Comparison of ENCODE assay signal across 9 cellular contexts in the genomic region with DNA sequence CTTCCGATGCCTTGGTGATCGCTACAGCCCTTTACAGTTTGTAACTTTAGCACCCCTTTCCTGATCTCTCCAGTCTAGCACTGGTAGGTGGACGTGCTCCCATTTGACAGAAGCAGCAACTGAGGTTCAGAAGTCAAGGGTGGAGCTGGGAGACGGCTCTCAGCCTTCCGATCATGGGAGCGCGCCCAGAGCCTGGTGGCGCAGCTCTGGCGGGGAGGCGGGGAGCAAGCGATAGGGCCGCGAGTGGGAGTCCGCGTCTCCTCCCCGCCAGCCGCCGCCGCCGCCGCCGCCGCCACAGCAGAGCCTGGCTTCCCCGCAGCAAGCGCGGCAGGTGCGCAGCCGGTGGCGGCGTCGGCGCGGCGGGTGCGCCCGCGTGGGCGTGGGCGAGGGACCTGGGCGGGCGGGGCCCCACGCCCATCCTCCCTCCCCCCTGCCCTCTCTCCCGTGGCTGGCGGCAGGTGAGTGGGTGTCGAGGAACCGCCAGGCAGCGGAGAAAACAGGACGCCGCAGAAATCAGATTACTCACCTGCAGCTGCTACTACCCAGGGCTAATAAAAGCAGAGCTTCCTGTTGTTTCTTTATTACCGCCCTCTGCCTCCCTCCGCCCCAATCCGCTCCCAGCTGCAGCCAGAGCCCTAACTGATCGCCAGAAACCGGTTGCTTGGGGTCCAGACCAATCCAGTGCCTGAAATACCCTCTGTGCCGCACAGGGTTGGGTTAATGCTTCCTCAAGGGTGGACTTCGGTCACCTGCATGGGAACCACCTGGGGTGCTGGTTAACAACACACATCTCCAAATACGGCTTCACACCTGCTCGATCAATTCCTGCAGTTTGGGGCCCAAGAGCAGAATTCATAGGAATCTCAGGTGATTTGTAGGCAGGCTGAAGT.
DNase-seq lines count a peak whose midpoint lies in the region; ATAC-seq, FAIRE-seq and TF ChIP-seq lines count a peak whose summit lies in the region.
"Had no signal": no experiment of that assay in that cellular context is flagged by ENCODE, and none has a peak within 500 bp of the region (broad histone marks: within the 10 kb centered on the region; RNA-seq: fewer than 3 reads in every experiment).

No MANE protein-coding gene starts in this region.

- H2AFZ ChIP-seq in GM23338: peak overlapping the region; percentile 18
- peak overlapping the region; percentile 49; the same call in 1 of the 2 replicates for H2AFZ ChIP-seq in H1 (ENCODE audit: low read length)
- H2AFZ ChIP-seq in neuronal stem cell (ENCODE audit: low read length): peak overlapping the region; percentile 53

- no peak overlapping the region for H4K5ac ChIP-seq in H1 (ENCODE audit: insufficient read length, low read depth, low read length)

- peak overlapping the region; percentile 70 for H3K4me2 ChIP-seq in GM23338
- H3K4me2 ChIP-seq in H1 (ENCODE audit: insufficient read depth in 1 of 2, low read depth in 2 of 2, low read length in 2 of 2): peak overlapping the region; percentile 43 to 63
- H3K4me2 ChIP-seq in neuronal stem cell (ENCODE audit: insufficient read depth, low read length, poor library complexity, severe bottlenecking): peak overlapping the region; percentile 75

- peaks cover 4% of the 10 kb centered on the region for H3K36me3 Mint-ChIP-seq in Calu3 (ENCODE audit: insufficient read depth, unreplicated experiment)
- no peaks in the 10 kb centered on the region for H3K36me3 Mint-ChIP-seq in GM23338 (ENCODE audit: low read depth)

- H4K20me1 ChIP-seq in GM23338 (replicated peaks; ENCODE audit: insufficient read depth) (no peaks in the 10 kb centered on the region), H1 (replicated peaks in 1 of 2; ENCODE audit: control insufficient read depth in 1 of 2, insufficient read depth in 2 of 2, low read length in 2 of 2) (no peaks in the 10 kb centered on the region)

- H3K36me3 ChIP-seq in GM23338 (ENCODE audit: insufficient read depth) (no peaks in the 10 kb centered on the region), H1 (ENCODE audit: control insufficient read depth in 2 of 4, insufficient read depth in 4 of 4, low read length in 3 of 4) (no peaks in the 10 kb centered on the region), neuronal stem cell (replicated peaks in 1 of 2; ENCODE audit: control insufficient read depth in 2 of 2, insufficient read depth in 2 of 2, low read length in 2 of 2) (no peaks in the 10 kb centered on the region), thyroid gland (no peaks in the 10 kb centered on the region)

- peaks cover 15% of the 10 kb centered on the region for H3F3A ChIP-seq in GM23338 (replicated peaks; ENCODE audit: low read depth)

- ATAC-seq in GM23338: peak; percentile 94

- TF ChIP-seq CTCF in Calu3 (IDR thresholded peaks at IDR 0.05; ENCODE audit: unreplicated experiment) (no peak), GM23338 (conservative IDR thresholded peaks at IDR 0.05; ENCODE audit: low read depth in 2 of 2) (no peak), H1 (IDR thresholded peaks at IDR 0.05; ENCODE audit: control extremely low read depth in 1 of 3, insufficient read depth in 1 of 3, low read depth in 1 of 3, low read length in 3 of 3) (no peak), thyroid gland (IDR thresholded peaks at IDR 0.05) (no peak)

- H3K56ac ChIP-seq in H1 (replicated peaks; ENCODE audit: insufficient read length, low read depth, low read length): no peak overlapping the region

- H2BK120ac ChIP-seq in H1 (replicated peaks; ENCODE audit: low read depth, low read length): no peak overlapping the region
- H2BK120ac ChIP-seq in neuronal stem cell (ENCODE audit: low read depth, low read length): no peak overlapping the region

- H4K8ac ChIP-seq in H1 (ENCODE audit: extremely low read depth, insufficient read depth, low read length) (peak overlapping the region; percentile 66), neuronal stem cell (ENCODE audit: low read depth, low read length) (no peak overlapping the region)

- H3K9me3 ChIP-seq in H1 (ENCODE audit: insufficient read depth in 2 of 2, low read depth in 1 of 2, low read length in 1 of 2) (no peaks in the 10 kb centered on the region), neuronal stem cell (replicated peaks in 1 of 2; ENCODE audit: control insufficient read depth in 2 of 2, insufficient read depth in 1 of 2, low read depth in 1 of 2, low read length in 2 of 2) (peaks cover 0 to 2% of the 10 kb centered on the region in 2 donors), thyroid gland (no peaks in the 10 kb centered on the region)

- no peaks in the 10 kb centered on the region for H3K79me2 ChIP-seq in GM23338 (replicated peaks; ENCODE audit: insufficient read depth)
- H3K79me2 ChIP-seq in H1 (ENCODE audit: control insufficient read depth in 1 of 2, insufficient read depth in 2 of 2, low read length in 2 of 2): no peaks in the 10 kb centered on the region

- H3K27ac ChIP-seq in GM23338 (ENCODE audit: low read depth) (no peak overlapping the region), H1 (ENCODE audit: low read depth, low read length) (no peak overlapping the region), neuronal stem cell (replicated peaks; ENCODE audit: low read length) (no peak overlapping the region), thyroid gland (no peak overlapping the region)
- H3K27ac ChIP-seq: HL-60 had no signal

- TF ChIP-seq POLR2A in H1 (IDR thresholded peaks at IDR 0.05; ENCODE audit: control extremely low read depth in 1 of 2, low read depth in 2 of 2, low read length in 2 of 2) (no peak), thyroid gland (IDR thresholded peaks at IDR 0.05) (peak in 1 of 2 donors; percentile 36)

- no peak overlapping the region for H3K27ac Mint-ChIP-seq in Calu3 (ENCODE audit: unreplicated experiment)
- H3K27ac Mint-ChIP-seq in GM23338: no peak overlapping the region

- no peaks in the 10 kb centered on the region; the same call in 1 of the 2 replicates for H3K23me2 ChIP-seq in H1 (ENCODE audit: low read depth, low read length)

- H3K18ac ChIP-seq in H1 (ENCODE audit: extremely low read depth, low read length): 0 out of 2 replicates have a peak overlapping the region, but pooled peaks have one; percentile 20
- H3K18ac ChIP-seq in neuronal stem cell (ENCODE audit: low read length): peak overlapping the region; percentile 91

- H3K4me1 Mint-ChIP-seq in Calu3 (ENCODE audit: low read depth, unreplicated experiment): peaks cover 6% of the 10 kb centered on the region
- H3K4me1 Mint-ChIP-seq in GM23338: peaks cover 17% of the 10 kb centered on the region

- H2BK5ac ChIP-seq in H1 (ENCODE audit: low read depth, low read length) (no peak overlapping the region), neuronal stem cell (ENCODE audit: low read length) (no peak overlapping the region)

- H3K79me1 ChIP-seq in H1 (ENCODE audit: low read depth, low read length) (no peaks in the 10 kb centered on the region), neuronal stem cell (ENCODE audit: low read depth, low read length) (no peaks in the 10 kb centered on the region)

- H2BK15ac ChIP-seq in H1 (ENCODE audit: low read length) (peak overlapping the region; percentile 95; the same call in 1 of the 2 replicates), neuronal stem cell (ENCODE audit: low read length) (no peak overlapping the region)

- WGBS in H1 (ENCODE audit: extremely low coverage in 1 of 2, insufficient coverage in 1 of 2, insufficient read length in 1 of 2, insufficient replicate concordance in 2 of 2, low coverage in 1 of 2, low lambda C conversion rate in 2 of 2, missing lambda C conversion rate in 1 of 2), 2 experiments: 12% methylated on average over 44 of the region's 58 CpGs; no CpG with 5 or more reads in 1 of the 2 experiments
- WGBS in neuronal stem cell (ENCODE audit: extremely low coverage in 2 of 2, insufficient read length in 2 of 2, insufficient replicate concordance in 1 of 2), 2 donors: no CpG with 5 or more reads among the region's 58 CpGs
- WGBS in thyroid gland, 2 donors: 11 to 14% methylated on average over 20 to 38 of the region's 58 CpGs

- H3K4ac ChIP-seq in H1 (replicated peaks; ENCODE audit: insufficient read length, low read depth, low read length): no peak overlapping the region
- H3K4ac ChIP-seq in neuronal stem cell (ENCODE audit: low read length): no peak overlapping the region

- H2AK5ac ChIP-seq in H1 (ENCODE audit: low read depth, low read length): no peak overlapping the region
- H2AK5ac ChIP-seq in neuronal stem cell (ENCODE audit: low read depth, low read length): peak overlapping the region; percentile 81

- peak; percentile 42 for FAIRE-seq in H1 (lab: Jason Lieb, UNC)

- H3K4me3 ChIP-seq in GM23338: peak overlapping the region; percentile 53
- H3K4me3 ChIP-seq in H1 (ENCODE audit: extremely low read depth in 1 of 4, insufficient read depth in 2 of 4, low read depth in 3 of 4, low read length in 4 of 4): peak overlapping the region; percentile 6 to 55 (median 28)
- peak overlapping the region in 1 of 2 donors; percentile 37 for H3K4me3 ChIP-seq in neuronal stem cell (ENCODE audit: low read length in 2 of 2)
- peak overlapping the region in 1 of 3 donors; percentile 21 for H3K4me3 ChIP-seq in thyroid gland (replicated peaks in 1 of 3)

- H3K4me1 ChIP-seq in GM23338 (ENCODE audit: insufficient read depth) (peaks cover 4% of the 10 kb centered on the region; the same call in 1 of the 2 replicates), H1 (replicated peaks in 1 of 4; ENCODE audit: control insufficient read depth in 3 of 4, insufficient read depth in 4 of 4, low read length in 3 of 4) (peaks cover 4 to 17% (median 9%) of the 10 kb centered on the region in 4 experiments; a peak in 6 of 7 replicates), neuronal stem cell (ENCODE audit: control insufficient read depth in 2 of 2, insufficient read depth in 1 of 2, low read depth in 1 of 2, low read length in 2 of 2) (peaks cover 0 to 4% of the 10 kb centered on the region in 2 donors), thyroid gland (peaks cover 5 to 6% of the 10 kb centered on the region in 2 donors)

- peak overlapping the region; percentile 51 for H2BK20ac ChIP-seq in H1 (ENCODE audit: low read length)

- H3K4me3 Mint-ChIP-seq in Calu3 (ENCODE audit: low read depth, unreplicated experiment) (peak overlapping the region; percentile 51), GM23338 (peak overlapping the region; percentile 73)

- intact Hi-C loops in Calu3 (cut with micrococcal nuclease; ENCODE audit: unreplicated experiment): no loop called here
- intact Hi-C loops in thyroid gland (cut with DNase I): no loop called here

- H2BK12ac ChIP-seq in H1 (ENCODE audit: low read depth, low read length) (peak overlapping the region; percentile 86; the same call in 1 of the 2 replicates), neuronal stem cell (ENCODE audit: low read length) (no peak overlapping the region)

- H4K91ac ChIP-seq in H1 (replicated peaks; ENCODE audit: insufficient read length, low read length) (peak overlapping the region; percentile 81), neuronal stem cell (ENCODE audit: low read depth, low read length, poor library complexity) (no peak overlapping the region)

- peaks cover 8% of the 10 kb centered on the region for H3K27me3 Mint-ChIP-seq in Calu3 (ENCODE audit: unreplicated experiment)
- H3K27me3 Mint-ChIP-seq in GM23338 (ENCODE audit: insufficient read depth, low read depth, poor library complexity): peaks cover 25% of the 10 kb centered on the region

- H3K9me3 Mint-ChIP-seq in Calu3 (ENCODE audit: low read depth, unreplicated experiment): no peaks in the 10 kb centered on the region
- H3K9me3 Mint-ChIP-seq in GM23338: no peaks in the 10 kb centered on the region; the same call in 2 of the 3 replicates

- BruUV-seq in Calu3 (replicated peaks; lab: Mats Ljungman, UMichigan): no TSS peak

- TF ChIP-seq EP300 in H1 (IDR thresholded peaks at IDR 0.05; ENCODE audit: borderline replicate concordance in 1 of 2, low read depth in 2 of 2, low read length in 2 of 2): no peak

- H3K27me3 ChIP-seq in GM23338 (ENCODE audit: insufficient read depth): peaks cover 26% of the 10 kb centered on the region
- peaks cover 0 to 19% (median 13%) of the 10 kb centered on the region in 4 experiments; a peak in 5 of 7 replicates for H3K27me3 ChIP-seq in H1 (replicated peaks in 1 of 4; ENCODE audit: control insufficient read depth in 3 of 4, extremely low read depth in 1 of 4, insufficient read depth in 3 of 4, low read length in 3 of 4)
- H3K27me3 ChIP-seq in neuronal stem cell (ENCODE audit: control insufficient read depth in 3 of 3, insufficient read depth in 3 of 3, low read depth in 1 of 3, low read length in 3 of 3): peaks cover 2 to 34% (median 24%) of the 10 kb centered on the region in 3 experiments
- H3K27me3 ChIP-seq in thyroid gland: no peaks in the 10 kb centered on the region

- no peak overlapping the region for H3K23ac ChIP-seq in H1 (ENCODE audit: insufficient read length)
- H3K23ac ChIP-seq in neuronal stem cell (ENCODE audit: low read depth, low read length, poor library complexity): no peak overlapping the region

- H3K14ac ChIP-seq in H1 (ENCODE audit: insufficient read length) (no peak overlapping the region), neuronal stem cell (ENCODE audit: low read length) (no peak overlapping the region)

- POLR2A ChIA-PET in H1 (lab: Charles Lee; ENCODE audit: partially characterized antibody): interaction anchor here (0.9 to 6.5 kb wide), 12 partner anchors 9 to 63 kb away, joined by 3 to 47 read pairs (median 4); no protein-coding TSS in a partner anchor

- TF ChIP-seq RAD21 in H1 (IDR thresholded peaks at IDR 0.05 in 1 of 2, conservative IDR thresholded peaks at IDR 0.05 in 1 of 2; ENCODE audit: low read depth in 2 of 2, low read length in 2 of 2): no peak

- CTCF ChIA-PET in Calu3 (lab: Charles Lee) (interaction anchor here (0.6 to 2.0 kb wide), 2 partner anchors 15 to 30 kb away, joined by 5 to 7 read pairs; no protein-coding TSS in a partner anchor), H1 (lab: Charles Lee; ENCODE audit: partially characterized antibody) (interaction anchor here (0.5 to 6.7 kb wide), 10 partner anchors 13 to 434 kb away, joined by 3 to 67 read pairs (median 4); no protein-coding TSS in a partner anchor)

- peak; percentile 38 for DNase-seq in Calu3
- DNase-seq in GM23338 (ENCODE audit: low spot score): peak; percentile 86
- peak; percentile 68 for DNase-seq in NCI-H2029 treated with DMSO at 0.1 percent for 48 hours (lab: John Stamatoyannopoulos, UW)
- peak; percentile 45 to 67 for DNase-seq in activated CD4-positive, alpha-beta T cell treated with anti-CD3 and anti-CD28 coated beads, Interleukin-2, amount 50 U/mL, for 24 hours (ENCODE audit: low read depth in 1 of 2, low spot score in 1 of 2)
- DNase-seq in H1 (ENCODE audit: low read depth in 1 of 2, low spot score in 2 of 2): peak in 1 of 2 experiments; percentile 72
- no peak for DNase-seq in neuronal stem cell (ENCODE audit: low spot score)
- DNase-seq in thyroid gland: peak; percentile 68 to 72
- no peak for DNase-seq in HCEC 1CT

- H3K9ac ChIP-seq in H1 (replicated peaks in 1 of 4; ENCODE audit: extremely low read depth in 1 of 4, low read depth in 3 of 4, low read length in 3 of 4): no peak overlapping the region; a peak in 2 of 7 replicates
- H3K9ac ChIP-seq in neuronal stem cell (ENCODE audit: low read depth, low read length, poor library complexity): peak overlapping the region; percentile 73

- H3K9me2 ChIP-seq in GM23338 (ENCODE audit: insufficient read depth): 0 out of 2 replicates have a peak, but pooled peaks cover 4% of the 10 kb centered on the region

Comparison
In these comparisons a context has a peak if more than half of its experiments do, and no peak if none do; other contexts are left out.
1. DNase-seq: peak in Calu3 (single experiment), GM23338 (single experiment), NCI-H2029 treated with DMSO at 0.1 percent for 48 hours (single experiment), activated CD4-positive, alpha-beta T cell treated with anti-CD3 and anti-CD28 coated beads, Interleukin-2, amount 50 U/mL, for 24 hours (2 of 2) and thyroid gland (2 of 2); none in neuronal stem cell (single experiment) and HCEC 1CT (single experiment).
2. Peak in every context shown above with its lines, with median percentiles within 50 percentile points of each other: H2AFZ ChIP-seq and H3K4me2 ChIP-seq.